8 cellular contexts compared by ENCODE assay signal in the genomic region with DNA sequence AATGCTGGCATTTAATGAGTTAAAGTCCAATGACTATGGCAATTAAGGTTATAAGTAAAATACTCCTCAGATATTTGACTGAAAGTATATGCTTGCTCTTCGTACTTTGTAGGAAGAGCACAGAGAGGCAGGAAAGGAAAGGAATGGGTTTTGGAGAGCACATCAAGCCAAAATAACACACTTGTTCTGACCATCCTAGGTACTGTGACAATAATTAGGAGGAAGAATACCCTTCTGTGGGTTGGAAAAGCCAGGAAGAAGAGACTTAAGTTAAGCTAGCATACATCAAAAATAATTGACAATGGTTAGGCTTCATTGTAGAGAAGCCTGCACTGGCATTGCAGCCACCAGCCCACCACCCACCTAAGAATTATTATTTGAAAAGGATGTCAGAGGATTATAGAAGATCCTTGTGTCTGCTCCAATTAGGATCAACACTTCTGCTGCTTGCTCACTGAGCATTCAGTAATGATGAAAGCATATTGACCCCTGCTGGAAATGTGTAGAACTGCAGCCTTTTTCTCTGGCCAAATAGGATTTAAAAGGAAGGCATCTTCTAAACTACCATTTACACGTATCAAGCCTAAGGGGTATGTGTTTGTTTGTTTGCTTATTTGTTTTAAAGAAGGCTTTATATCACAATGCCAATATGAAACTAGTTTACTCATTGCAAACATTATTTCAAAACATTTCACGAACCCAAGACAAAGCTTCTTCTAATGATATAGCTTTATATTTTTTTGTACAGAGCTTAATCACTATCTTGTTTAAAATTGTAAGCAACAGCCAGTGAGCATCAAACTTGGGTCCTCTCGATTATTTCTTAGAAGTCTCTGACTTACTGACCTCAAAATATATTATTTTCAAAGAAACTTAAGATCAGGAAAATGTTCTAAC.
DNase-seq lines count a peak whose midpoint lies in the region; ATAC-seq and TF ChIP-seq lines count a peak whose summit lies in the region.

No MANE protein-coding gene starts in this region.

- DNase-seq in COR-L47 (lab: John Stamatoyannopoulos, UW) = peak; percentile 77
- DNase-seq in NCI-H446 (lab: John Stamatoyannopoulos, UW) = peak; percentile 60 to 87
- peak; percentile 12 for DNase-seq in activated CD4-positive, alpha-beta T cell treated with anti-CD3 and anti-CD28 coated beads, Interleukin-2, amount 50 U/mL, for 1 hour
- DNase-seq in naive thymus-derived CD4-positive, alpha-beta T cell = peak in 6 of 9 donors; percentile 10 to 36 (median 23)
- peak in 1 of 2 donors; percentile 60 for DNase-seq in tibial artery

- no peak overlapping the region for H3K27ac ChIP-seq in naive thymus-derived CD4-positive, alpha-beta T cell (ENCODE audit: low read depth, low read length)
- no peak overlapping the region for H3K27ac ChIP-seq in tibial artery

- H3K4me1 Mint-ChIP-seq in naive thymus-derived CD4-positive, alpha-beta T cell = no peaks in the 10 kb centered on the region

- CTCF ChIA-PET in naive thymus-derived CD4-positive, alpha-beta T cell (lab: Charles Lee) = no interaction called here

- H3K27me3 Mint-ChIP-seq in naive thymus-derived CD4-positive, alpha-beta T cell = peaks cover 0 to 19% (median 0%) of the 10 kb centered on the region in 5 donors

- TF ChIP-seq CTCF in tibial artery (IDR thresholded peaks at IDR 0.05) = peak; percentile 67 to 80

- H3K9me3 Mint-ChIP-seq in naive thymus-derived CD4-positive, alpha-beta T cell = no peaks in the 10 kb centered on the region

- intact Hi-C loops in naive thymus-derived CD4-positive, alpha-beta T cell (cut with micrococcal nuclease) = loop anchor here (1.0 to 5.0 kb wide), 2 partner anchors 611 to 612 kb away; a partner anchor contains a TSS
- intact Hi-C loops in tibial artery (cut with DNase I; ENCODE audit: low total_unique reads) = no loop called here

- no peaks in the 10 kb centered on the region for H3K9me3 ChIP-seq in naive thymus-derived CD4-positive, alpha-beta T cell (ENCODE audit: control insufficient read depth in 2 of 3, low read length in 3 of 3)
- H3K9me3 ChIP-seq in tibial artery = no peaks in the 10 kb centered on the region

- H3K27ac Mint-ChIP-seq in naive thymus-derived CD4-positive, alpha-beta T cell = no peak overlapping the region

- H3K4me1 ChIP-seq in naive thymus-derived CD4-positive, alpha-beta T cell (ENCODE audit: control insufficient read depth in 2 of 2, insufficient read depth in 2 of 2, low read length in 2 of 2) = no peaks in the 10 kb centered on the region
- no peaks in the 10 kb centered on the region for H3K4me1 ChIP-seq in tibial artery

- no peaks in the 10 kb centered on the region for H3K27me3 ChIP-seq in naive thymus-derived CD4-positive, alpha-beta T cell (ENCODE audit: control insufficient read depth in 2 of 2, insufficient read depth in 2 of 2, low read length in 2 of 2)
- no peaks in the 10 kb centered on the region for H3K27me3 ChIP-seq in tibial artery

- H3K4me3 Mint-ChIP-seq in naive thymus-derived CD4-positive, alpha-beta T cell = no peak overlapping the region

- peak; percentile 88 for ATAC-seq in GM19351 (IDR thresholded peaks at IDR 0.05; ENCODE audit: unreplicated experiment)
- ATAC-seq in HG03460 (IDR thresholded peaks at IDR 0.05; ENCODE audit: unreplicated experiment) = peak; percentile 82
- peak; percentile 71 for ATAC-seq in esophagus mucosa
- peak; percentile 69 for ATAC-seq in naive thymus-derived CD4-positive, alpha-beta T cell

- H3K36me3 Mint-ChIP-seq in naive thymus-derived CD4-positive, alpha-beta T cell = no peaks in the 10 kb centered on the region

- no peaks in the 10 kb centered on the region for H3K36me3 ChIP-seq in naive thymus-derived CD4-positive, alpha-beta T cell (ENCODE audit: control insufficient read depth in 2 of 3, insufficient read depth in 3 of 3, low read length in 3 of 3)
- no peaks in the 10 kb centered on the region for H3K36me3 ChIP-seq in tibial artery

- POLR2A ChIA-PET in naive thymus-derived CD4-positive, alpha-beta T cell (lab: Charles Lee) = no interaction called here

- H3K4me3 ChIP-seq in naive thymus-derived CD4-positive, alpha-beta T cell (ENCODE audit: low read length) = no peak overlapping the region
- H3K4me3 ChIP-seq in tibial artery = no peak overlapping the region
